Comparison of ENCODE assay signal across 1 cellular context in genomic region chr9:68780377-68780707, GRCh38.
TF ChIP-seq lines count a peak whose summit lies in the region.

No MANE protein-coding gene starts in this region.

TF ChIP-seq in HEK293, 187 proteins besides CTCF, POLR2A, EP300 and RAD21 (continued from another document):
- TF ChIP-seq ZNF518A (tag by site-specific recombination; conservative IDR thresholded peaks at IDR 0.05; ENCODE audit: low read depth) (no peak), ZNF335 (tag by site-specific recombination; conservative IDR thresholded peaks at IDR 0.05) (0 out of 2 replicates have a peak, but pooled peaks have one; percentile 0), GLIS2 (tag by site-specific recombination; IDR thresholded peaks at IDR 0.05) (0 out of 2 replicates have a peak, but pooled peaks have one; percentile 0), ZNF600 (tag by site-specific recombination; IDR thresholded peaks at IDR 0.05) (0 out of 2 replicates have a peak, but pooled peaks have one; percentile 27), ZNF324 (tag by site-specific recombination; IDR thresholded peaks at IDR 0.05) (no peak), ZNF341 (tag by site-specific recombination; IDR thresholded peaks at IDR 0.05; ENCODE audit: low read depth) (peak; percentile 5), ZBTB44 (tag by site-specific recombination; IDR thresholded peaks at IDR 0.05) (no peak), ZBTB17 (tag by site-specific recombination; IDR thresholded peaks at IDR 0.05) (peak; percentile 38; the same call in 1 of the 2 replicates), RBAK (tag by site-specific recombination; IDR thresholded peaks at IDR 0.05) (no peak), ZNF211 (tag by site-specific recombination; IDR thresholded peaks at IDR 0.05; ENCODE audit: low read depth) (no peak), ZSCAN5A (tag by site-specific recombination; IDR thresholded peaks at IDR 0.05) (no peak), ZNF623 (tag by site-specific recombination; IDR thresholded peaks at IDR 0.05) (no peak), ZNF621 (tag by site-specific recombination; IDR thresholded peaks at IDR 0.05) (no peak), PRDM1 (tag by site-specific recombination; IDR thresholded peaks at IDR 0.05) (peak; percentile 38; the same call in 1 of the 2 replicates), HIC1 (tag by site-specific recombination; IDR thresholded peaks at IDR 0.05) (no peak), SCRT1 (tag by site-specific recombination; IDR thresholded peaks at IDR 0.05; ENCODE audit: borderline replicate concordance) (no peak), ZFP3 (tag by site-specific recombination; IDR thresholded peaks at IDR 0.05; ENCODE audit: low read depth) (no peak), ZBTB11 (tag by site-specific recombination; conservative IDR thresholded peaks at IDR 0.05; ENCODE audit: low read depth) (no peak), ZNF585B (tag by site-specific recombination; IDR thresholded peaks at IDR 0.05) (no peak), GFI1B (tag by site-specific recombination; IDR thresholded peaks at IDR 0.05) (no peak)
